ENCODE assay signal across 8 cellular contexts in the genomic region with DNA sequence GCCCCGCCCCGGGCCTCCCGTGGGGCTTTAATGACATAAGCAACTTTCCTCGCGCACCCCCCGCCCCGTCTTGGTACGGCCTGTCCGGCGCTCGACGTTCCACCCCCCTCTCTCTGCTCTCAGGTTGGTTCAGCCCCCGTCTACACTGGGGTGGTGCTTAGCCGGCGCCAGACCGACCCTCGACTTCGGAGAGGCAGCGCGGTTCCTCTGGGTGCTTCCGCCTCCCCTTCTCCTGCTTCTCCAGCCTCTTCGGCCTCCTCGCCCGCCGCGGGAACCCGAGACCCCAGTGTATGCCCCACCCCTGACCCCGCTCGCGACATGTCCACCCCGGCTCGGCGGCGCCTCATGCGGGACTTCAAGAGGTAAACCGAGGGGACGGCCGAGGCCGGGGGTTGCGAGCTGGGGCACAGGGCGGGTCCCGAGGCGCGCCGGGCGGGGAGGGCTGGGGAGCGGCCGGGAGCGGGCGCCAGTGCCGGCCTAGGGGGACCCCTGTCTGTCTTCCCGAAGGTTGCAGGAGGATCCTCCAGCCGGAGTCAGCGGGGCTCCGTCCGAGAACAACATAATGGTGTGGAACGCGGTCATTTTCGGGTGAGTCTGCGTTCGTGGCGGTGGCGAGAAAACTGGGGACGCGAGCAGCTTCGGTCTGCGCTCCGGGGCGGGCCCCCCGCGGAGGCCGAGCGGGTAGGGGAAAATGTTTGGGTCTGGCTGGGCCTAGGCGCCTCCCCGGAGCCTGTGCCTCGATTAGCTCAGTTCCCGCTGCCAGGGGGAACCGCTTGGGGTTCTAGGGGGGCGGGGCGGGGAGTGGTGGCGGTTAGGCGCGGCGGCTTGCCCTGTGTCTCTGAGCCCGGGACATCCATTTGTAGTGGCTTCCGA. TPM values are rescaled to one million over a fixed set of nuclear protein-coding genes. Genes with fewer than 3 reads are reported as not detected.
DNase-seq lines count a peak whose midpoint lies in the region; ATAC-seq and TF ChIP-seq lines count a peak whose summit lies in the region.

A gene (plus strand): TSS at position 170 of the 873 bp plus-strand sequence. CDS start 149 bp downstream, at position 319.

- peak within 1 kb of the TSS; percentile 80 for H3K27ac ChIP-seq in CD8-positive, alpha-beta T cell (ENCODE audit: low read depth, low read length)
- H3K27ac ChIP-seq in HL-60 (replicated peaks) (peak within 1 kb of the TSS; percentile 86), dorsolateral prefrontal cortex (peak within 1 kb of the TSS in 57 of 59 donors; percentile 21 to 92 (median 85)), right lobe of liver (peak within 1 kb of the TSS; percentile 77 to 89 (median 86))

- peak within 1 kb of the TSS; percentile 92 for H3K4me3 Mint-ChIP-seq in CD8-positive, alpha-beta T cell
- peak within 1 kb of the TSS; percentile 81 for H3K4me3 Mint-ChIP-seq in activated CD4-positive, alpha-beta memory T cell treated with anti-CD3 and anti-CD28 coated beads for 36 hours

- WGBS in right lobe of liver (ENCODE audit: insufficient coverage, low coverage, low lambda C conversion rate, missing lambda C conversion rate), result 30% methylated on average over 6 of the region's 86 CpGs

- intact Hi-C loops in CD8-positive, alpha-beta T cell (cut with DNase I, micrococcal nuclease), result loop anchor here (1.0 to 5.0 kb wide), 6 partner anchors 9 to 368 kb away; a partner anchor contains a TSS
- intact Hi-C loops in activated CD4-positive, alpha-beta memory T cell treated with anti-CD3 and anti-CD28 coated beads for 36 hours (cut with micrococcal nuclease), result loop anchor here (1.0 to 5.0 kb wide), 4 partner anchors 9 to 118 kb away; a partner anchor contains a TSS
- intact Hi-C loops in dorsolateral prefrontal cortex (cut with DNase I) (loop anchor here (2.0 to 5.0 kb wide), 2 partner anchors 32 to 57 kb away; a partner anchor contains a TSS), right lobe of liver (cut with DNase I) (no loop called here)

- no peak for TF ChIP-seq CTCF in CD8-positive, alpha-beta T cell (IDR thresholded peaks at IDR 0.05)
- TF ChIP-seq CTCF in HL-60 (IDR thresholded peaks at IDR 0.05; ENCODE audit: insufficient read depth, low read length), result no peak
- TF ChIP-seq CTCF in dorsolateral prefrontal cortex (IDR thresholded peaks at IDR 0.05 in 54 of 56, conservative IDR thresholded peaks at IDR 0.05 in 2 of 56; ENCODE audit: low read depth in 1 of 56, partially characterized antibody in 56 of 56), result peak in 45 of 56 donors; percentile 7 to 62 (median 36)
- peak; percentile 9 to 28 (median 24) for TF ChIP-seq CTCF in right lobe of liver (IDR thresholded peaks at IDR 0.05)

- H3K36me3 Mint-ChIP-seq in CD8-positive, alpha-beta T cell, result peaks cover 4% of the 10 kb centered on the region
- peaks cover 4% of the 10 kb centered on the region for H3K36me3 Mint-ChIP-seq in activated CD4-positive, alpha-beta memory T cell treated with anti-CD3 and anti-CD28 coated beads for 36 hours

- H3K27me3 Mint-ChIP-seq in CD8-positive, alpha-beta T cell (ENCODE audit: low read depth), result no peaks in the 10 kb centered on the region
- no peaks in the 10 kb centered on the region for H3K27me3 Mint-ChIP-seq in activated CD4-positive, alpha-beta memory T cell treated with anti-CD3 and anti-CD28 coated beads for 36 hours

- peak; percentile 95 for ATAC-seq in CD8-positive, alpha-beta T cell
- ATAC-seq in GM19455 (IDR thresholded peaks at IDR 0.05; ENCODE audit: unreplicated experiment) (peak; percentile 85), right lobe of liver (peak; percentile 97 to 99 (median 98))

- POLR2A ChIA-PET in CD8-positive, alpha-beta T cell (lab: Charles Lee), result interaction anchor here (0.6 to 2.3 kb wide), 14 partner anchors 9 to 1078 kb away, joined by 3 to 21 read pairs (median 4); a partner anchor contains a TSS
- POLR2A ChIA-PET in activated CD4-positive, alpha-beta memory T cell treated with anti-CD3 and anti-CD28 coated beads for 36 hours (lab: Charles Lee), result interaction anchor here (0.7 to 2.3 kb wide), 10 partner anchors 9 to 296 kb away, joined by 3 to 12 read pairs (median 4); a partner anchor contains a TSS

- no peaks in the 10 kb centered on the region for H3K9me3 Mint-ChIP-seq in CD8-positive, alpha-beta T cell
- no peaks in the 10 kb centered on the region for H3K9me3 Mint-ChIP-seq in activated CD4-positive, alpha-beta memory T cell treated with anti-CD3 and anti-CD28 coated beads for 36 hours

- H3K4me1 ChIP-seq in CD8-positive, alpha-beta T cell (ENCODE audit: insufficient read depth, low read length), result peaks cover 8% of the 10 kb centered on the region
- peaks cover 0 to 8% (median 0%) of the 10 kb centered on the region in 4 donors for H3K4me1 ChIP-seq in right lobe of liver

- peak within 1 kb of the TSS; percentile 92 for H3K27ac Mint-ChIP-seq in CD8-positive, alpha-beta T cell
- peak within 1 kb of the TSS; percentile 82 for H3K27ac Mint-ChIP-seq in activated CD4-positive, alpha-beta memory T cell treated with anti-CD3 and anti-CD28 coated beads for 36 hours

- peaks cover 20% of the 10 kb centered on the region for H3K4me1 Mint-ChIP-seq in CD8-positive, alpha-beta T cell (ENCODE audit: low read depth)
- H3K4me1 Mint-ChIP-seq in activated CD4-positive, alpha-beta memory T cell treated with anti-CD3 and anti-CD28 coated beads for 36 hours (ENCODE audit: low read depth), result peaks cover 25% of the 10 kb centered on the region

- CTCF ChIA-PET in CD8-positive, alpha-beta T cell (lab: Charles Lee), result interaction anchor here (1.4 to 1.7 kb wide), 3 partner anchors 10 to 92 kb away, joined by 3 to 5 read pairs (median 5); a partner anchor contains a TSS
- CTCF ChIA-PET in activated CD4-positive, alpha-beta memory T cell treated with anti-CD3 and anti-CD28 coated beads for 36 hours (lab: Charles Lee), result interaction anchor here (1.0 to 1.5 kb wide), 2 partner anchors 155 to 183 kb away, joined by 4 read pairs; a partner anchor contains a TSS

- peak; percentile 80 to 92 (median 87) for DNase-seq in CD8-positive, alpha-beta T cell
- DNase-seq in HL-60 (ENCODE audit: low read depth in 1 of 2, low spot score in 1 of 2), result peak; percentile 75 to 89
- peak; percentile 84 for DNase-seq in NCI-H82 treated with DMSO at 0.1 percent for 48 hours (lab: John Stamatoyannopoulos, UW; ENCODE audit: unreplicated experiment)
- peak; percentile 92 for DNase-seq in activated CD4-positive, alpha-beta memory T cell treated with anti-CD3 and anti-CD28 coated beads for 36 hours
- peak; percentile 66 to 87 (median 80) for DNase-seq in dorsolateral prefrontal cortex
- peak; percentile 90 to 92 (median 91) for DNase-seq in right lobe of liver
- DNase-seq in stimulated activated CD4-positive, alpha-beta T cell treated with anti-CD3 and anti-CD28 coated beads, Interleukin-4, amount 100 ng/mL, for 4 hours, result peak; percentile 84 to 86

- TF ChIP-seq POLR2A in right lobe of liver (IDR thresholded peaks at IDR 0.05), result peak; percentile 85

- H3K9me3 ChIP-seq in CD8-positive, alpha-beta T cell (ENCODE audit: low read length), result no peaks in the 10 kb centered on the region
- H3K9me3 ChIP-seq in right lobe of liver, result no peaks in the 10 kb centered on the region

- H3K27me3 ChIP-seq in CD8-positive, alpha-beta T cell (ENCODE audit: insufficient read depth, low read length), result no peaks in the 10 kb centered on the region
- H3K27me3 ChIP-seq in HL-60 (ENCODE audit: insufficient read depth, poor library complexity, severe bottlenecking) (no peaks in the 10 kb centered on the region), dorsolateral prefrontal cortex (peaks cover 0 to 36% (median 0%) of the 10 kb centered on the region in 45 donors), right lobe of liver (no peaks in the 10 kb centered on the region)

- peak within 1 kb of the TSS; percentile 70 for H3K4me3 ChIP-seq in CD8-positive, alpha-beta T cell (ENCODE audit: low read depth, low read length)
- peak within 1 kb of the TSS; percentile 59 for H3K4me3 ChIP-seq in HL-60 (replicated peaks; ENCODE audit: insufficient read depth, low read length)
- H3K4me3 ChIP-seq in dorsolateral prefrontal cortex, result peak within 1 kb of the TSS; percentile 44 to 81 (median 69)
- H3K4me3 ChIP-seq in right lobe of liver, result peak within 1 kb of the TSS; percentile 56 to 68 (median 66)

- no peaks in the 10 kb centered on the region for H3K36me3 ChIP-seq in CD8-positive, alpha-beta T cell (ENCODE audit: insufficient read depth, low read length)
- H3K36me3 ChIP-seq in right lobe of liver, result no peaks in the 10 kb centered on the region

RNA-seq across cellular contexts. Expression of the gene that starts here (rescaled TPM):
- total RNA-seq in CD8-positive, alpha-beta T cell, result 100 to 1,000 TPM; 101 to 103 TPM
- 10 to 100 TPM; 53.9 to 57.4 TPM for total RNA-seq in activated CD4-positive, alpha-beta memory T cell treated with anti-CD3 and anti-CD28 coated beads for 36 hours
- total RNA-seq in dorsolateral prefrontal cortex (10 to 100 TPM; 27.7 to 49.8 (median 39.2) TPM), right lobe of liver (10 to 100 TPM; 11.9 to 20.4 (median 16.2) TPM)

Comparison
In these comparisons a context has a peak if more than half of its experiments do, and no peak if none do; other contexts are left out.
1. Peak in every context shown above with its lines: DNase-seq, ATAC-seq, H3K4me3 ChIP-seq and H3K27ac ChIP-seq.
2. CTCF ChIP-seq: peak in dorsolateral prefrontal cortex (45 of 56) and right lobe of liver (4 of 4); none in CD8-positive, alpha-beta T cell (single experiment) and HL-60 (single experiment).
3. intact Hi-C loops: an anchor here in CD8-positive, alpha-beta T cell (1.0 to 5.0 kb wide), activated CD4-positive, alpha-beta memory T cell treated with anti-CD3 and anti-CD28 coated beads for 36 hours (1.0 to 5.0 kb wide) and dorsolateral prefrontal cortex (2.0 to 5.0 kb wide); none called in right lobe of liver.